17 cellular contexts compared by ENCODE assay signal in genomic region chr15:49814709-49815108, GRCh38.
"Had no signal": no experiment of that assay in that cellular context is flagged by ENCODE, and none has a peak within 500 bp of the region (broad histone marks: within the 10 kb centered on the region; RNA-seq: fewer than 3 reads in every experiment).

No MANE protein-coding gene starts in this region.

- H3K4me1 ChIP-seq: breast epithelium had no signal

- ATAC-seq: naive thymus-derived CD4-positive, alpha-beta T cell; sciatic nerve; stimulated activated naive B cell treated with anti-CD40 and anti-IgM and Interleukin-4, amounts not matched to agents 10 μg/mL and 1 μg/mL and 100 μg/mL, for 72 hours had no signal

- H3K27me3 ChIP-seq: breast epithelium, transverse colon had no signal

- H3K4me3 ChIP-seq: breast epithelium, lung, transverse colon had no signal

- H3K27me3 Mint-ChIP-seq: activated naive CD4-positive, alpha-beta T cell treated with anti-CD3 and anti-CD28 coated beads, Interleukin-2, amount 10 ng/mL, durations not matched to agents 7 days and 5 days; progenitor cell of endocrine pancreas; stimulated activated naive B cell treated with anti-CD40 and anti-IgM and Interleukin-4, amounts not matched to agents 10 μg/mL and 1 μg/mL and 100 μg/mL, for 72 hours had no signal

- H3K9me3 ChIP-seq: transverse colon had no signal

- DNase-seq: activated CD4-positive, alpha-beta T cell treated with anti-CD3 and anti-CD28 coated beads, Interleukin-2, amount 10 ng/mL, durations not matched to agents 7 days and 5 days; activated CD4-positive, CD25-positive, alpha-beta regulatory T cell; activated naive CD4-positive, alpha-beta T cell treated with anti-CD3 and anti-CD28 coated beads, Interleukin-2, amount 10 ng/mL, durations not matched to agents 7 days and 5 days; activated T-cell treated with anti-CD3 and anti-CD28 coated beads for 4 hours; foreskin fibroblast; glutamatergic neuron; immature natural killer cell; naive thymus-derived CD4-positive, alpha-beta T cell; stimulated activated CD4-positive, alpha-beta T cell treated with anti-CD3 and anti-CD28 coated beads, Interleukin-2, amount 100 ng/mL, for 24 hours; stimulated activated naive B cell treated with anti-CD40 and anti-IgM and Interleukin-4, amounts not matched to agents 10 μg/mL and 1 μg/mL and 100 μg/mL, for 72 hours; substantia nigra; transverse colon had no signal

- H3K27ac ChIP-seq: breast epithelium, transverse colon had no signal

- H3K27ac Mint-ChIP-seq: activated CD4-positive, alpha-beta T cell treated with anti-CD3 and anti-CD28 coated beads, Interleukin-2, amount 10 ng/mL, durations not matched to agents 7 days and 5 days; activated naive CD4-positive, alpha-beta T cell treated with anti-CD3 and anti-CD28 coated beads, Interleukin-2, amount 10 ng/mL, durations not matched to agents 7 days and 5 days; activated T-helper 2 cell treated with anti-CD3 and anti-CD28 coated beads, Interferon-gamma antibody, Interleukin-2, Interleukin-4, amounts not matched to agents 10 μg/mL and 5 μg/mL and 100 μg/mL, durations not matched to agents 14 hours and 24 hours and 36 hours; immature natural killer cell; naive thymus-derived CD4-positive, alpha-beta T cell; progenitor cell of endocrine pancreas; stimulated activated naive B cell treated with anti-CD40 and anti-IgM and Interleukin-4, amounts not matched to agents 10 μg/mL and 1 μg/mL and 100 μg/mL, for 72 hours had no signal

- H3K36me3 ChIP-seq: breast epithelium, transverse colon had no signal

- H3K9me3 Mint-ChIP-seq: activated CD4-positive, alpha-beta T cell treated with anti-CD3 and anti-CD28 coated beads, Interleukin-2, amount 10 ng/mL, durations not matched to agents 7 days and 5 days; activated naive CD4-positive, alpha-beta T cell treated with anti-CD3 and anti-CD28 coated beads, Interleukin-2, amount 10 ng/mL, durations not matched to agents 7 days and 5 days; immature natural killer cell had no signal

- H3K4me3 Mint-ChIP-seq: activated CD4-positive, alpha-beta T cell treated with anti-CD3 and anti-CD28 coated beads, Interleukin-2, amount 10 ng/mL, durations not matched to agents 7 days and 5 days; activated naive CD4-positive, alpha-beta T cell treated with anti-CD3 and anti-CD28 coated beads, Interleukin-2, amount 10 ng/mL, durations not matched to agents 7 days and 5 days; immature natural killer cell; naive thymus-derived CD4-positive, alpha-beta T cell; stimulated activated naive B cell treated with anti-CD40 and anti-IgM and Interleukin-4, amounts not matched to agents 10 μg/mL and 1 μg/mL and 100 μg/mL, for 72 hours had no signal

- H3K36me3 Mint-ChIP-seq: activated naive CD4-positive, alpha-beta T cell treated with anti-CD3 and anti-CD28 coated beads, Interleukin-2, amount 10 ng/mL, durations not matched to agents 7 days and 5 days; immature natural killer cell; naive thymus-derived CD4-positive, alpha-beta T cell; stimulated activated naive B cell treated with anti-CD40 and anti-IgM and Interleukin-4, amounts not matched to agents 10 μg/mL and 1 μg/mL and 100 μg/mL, for 72 hours had no signal
